Comparison of ENCODE assay signal across 16 cellular contexts in the genomic region with DNA sequence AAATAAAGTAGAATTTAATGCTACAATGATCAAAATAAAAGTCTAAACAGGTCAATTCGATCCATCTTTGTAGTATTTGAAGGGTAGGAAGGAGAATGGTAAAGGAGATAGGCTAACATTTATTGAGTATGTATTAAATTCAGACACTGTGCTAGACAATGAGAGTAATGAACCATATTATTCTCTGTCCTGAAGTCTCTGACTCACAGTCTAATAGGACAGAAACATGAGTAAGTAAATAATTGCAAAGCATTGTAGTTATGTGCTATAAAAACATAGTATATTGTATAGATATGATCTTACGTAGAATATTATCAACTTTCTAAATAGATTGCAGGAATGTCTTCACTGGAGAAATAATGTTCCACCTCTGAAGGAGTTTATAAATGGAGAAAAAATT.
DNase-seq lines count a peak whose midpoint lies in the region; ATAC-seq, FAIRE-seq and TF ChIP-seq lines count a peak whose summit lies in the region.
"Had no signal": no experiment of that assay in that cellular context is flagged by ENCODE, and none has a peak within 500 bp of the region (broad histone marks: within the 10 kb centered on the region; RNA-seq: fewer than 3 reads in every experiment).

No MANE protein-coding gene starts in this region.

- TF ChIP-seq POLR2A in A549 (IDR thresholded peaks at IDR 0.05; ENCODE audit: low read length) (no peak), vagina (IDR thresholded peaks at IDR 0.05) (no peak)

- TF ChIP-seq RAD21 in A549 (conservative IDR thresholded peaks at IDR 0.05 in 1 of 2, IDR thresholded peaks at IDR 0.05 in 1 of 2): no peak

- ATAC-seq in A549 (peak in 1 of 2 experiments; percentile 54; a peak in 1 of 6 replicates), GM19452 (IDR thresholded peaks at IDR 0.05; ENCODE audit: unreplicated experiment) (no peak), GM18870 (IDR thresholded peaks at IDR 0.05; ENCODE audit: unreplicated experiment) (no peak)
- ATAC-seq: GM23338 had no signal

- H3K36me3 ChIP-seq in astrocyte (ENCODE audit: insufficient read depth, low read length) (no peaks in the 10 kb centered on the region), vagina (no peaks in the 10 kb centered on the region)
- H3K36me3 ChIP-seq: BLaER1 treated with 17β-estradiol and CSF1 and Interleukin-3, amounts not matched to agents 10 nM and 100 nM had no signal

- no peaks in the 10 kb centered on the region for H3K36me3 Mint-ChIP-seq in astrocyte (ENCODE audit: low read depth, unreplicated experiment)
- H3K36me3 Mint-ChIP-seq: CD4-positive, CD25-positive, alpha-beta regulatory T cell had no signal

- CTCF ChIA-PET in A549 (lab: Yijun Ruan, JAX): no interaction called here

- peaks cover 2% of the 10 kb centered on the region for H3K4me1 Mint-ChIP-seq in astrocyte (ENCODE audit: low read depth, unreplicated experiment)
- H3K4me1 Mint-ChIP-seq: CD4-positive, CD25-positive, alpha-beta regulatory T cell had no signal

- FAIRE-seq in A549 (lab: Jason Lieb, UNC): peak; percentile 59
- FAIRE-seq in astrocyte (lab: Jason Lieb, UNC): no peak

- H3K27me3 ChIP-seq in astrocyte (ENCODE audit: insufficient read depth, low read length) (no peaks in the 10 kb centered on the region), vagina (no peaks in the 10 kb centered on the region)
- H3K27me3 ChIP-seq: BLaER1 treated with 17β-estradiol and CSF1 and Interleukin-3, amounts not matched to agents 10 nM and 100 nM had no signal

- 34% methylated on average over 2 of the region's 2 CpGs for WGBS in A549 (ENCODE audit: missing lambda C conversion rate)

- no peak overlapping the region for H3K4me3 ChIP-seq in A549
- H3K4me3 ChIP-seq in astrocyte (ENCODE audit: insufficient read depth, low read depth, low read length): no peak overlapping the region
- H3K4me3 ChIP-seq in choroid plexus epithelial cell (ENCODE audit: low read depth, low read length): no peak overlapping the region
- no peak overlapping the region for H3K4me3 ChIP-seq in vagina
- H3K4me3 ChIP-seq: BLaER1 treated with 17β-estradiol and CSF1 and Interleukin-3, amounts not matched to agents 10 nM and 100 nM; GM23338 had no signal

- H3K4me3 Mint-ChIP-seq in astrocyte (ENCODE audit: unreplicated experiment): no peak overlapping the region
- H3K4me3 Mint-ChIP-seq: CD4-positive, CD25-positive, alpha-beta regulatory T cell; GM23338 had no signal

- H3K9me3 ChIP-seq in A549 (peaks cover 7% of the 10 kb centered on the region; the same call in 1 of the 3 replicates), astrocyte (ENCODE audit: insufficient read depth, low read depth, low read length) (no peaks in the 10 kb centered on the region), vagina (no peaks in the 10 kb centered on the region)
- H3K9me3 ChIP-seq: BLaER1 treated with 17β-estradiol and CSF1 and Interleukin-3, amounts not matched to agents 10 nM and 100 nM had no signal

- no peak for TF ChIP-seq EP300 in A549 (IDR thresholded peaks at IDR 0.05)

- H3K9me3 Mint-ChIP-seq in astrocyte (ENCODE audit: unreplicated experiment): no peaks in the 10 kb centered on the region
- H3K9me3 Mint-ChIP-seq: GM23338 had no signal

- POLR2A ChIA-PET in A549 (lab: Yijun Ruan, JAX): no interaction called here

- no peak overlapping the region for H3K9ac ChIP-seq in astrocyte (ENCODE audit: low read length)
- H3K9ac ChIP-seq: BLaER1 treated with 17β-estradiol and CSF1 and Interleukin-3, amounts not matched to agents 10 nM and 100 nM had no signal

- H3K27ac Mint-ChIP-seq in astrocyte (ENCODE audit: unreplicated experiment): no peak overlapping the region
- H3K27ac Mint-ChIP-seq: CD4-positive, CD25-positive, alpha-beta regulatory T cell; GM23338 had no signal

- H3K79me2 ChIP-seq in astrocyte (ENCODE audit: insufficient read depth, low read length): no peaks in the 10 kb centered on the region

- DNase-seq in A549 (ENCODE audit: low read depth in 1 of 2, low spot score in 1 of 2): peak in 1 of 2 experiments; percentile 5
- peak; percentile 1 for DNase-seq in astrocyte (ENCODE audit: low read depth)
- DNase-seq in choroid plexus epithelial cell (ENCODE audit: low read depth): peak; percentile 34
- DNase-seq in kidney tubule cell (ENCODE audit: low spot score): peak; percentile 58
- no peak for DNase-seq in posterior cingulate gyrus
- no peak for DNase-seq in vagina (ENCODE audit: extremely low spot score in 2 of 2)
- DNase-seq: 8988T; ACHN; CD4-positive, CD25-positive, alpha-beta regulatory T cell; DND-41; GDM1; H7 had no signal

- no peak overlapping the region for H2AFZ ChIP-seq in astrocyte (ENCODE audit: low read depth, low read length)
- H2AFZ ChIP-seq: GM23338 had no signal

- H3K27ac ChIP-seq in A549 (no peak overlapping the region; a peak in 1 of 6 replicates), astrocyte (ENCODE audit: low read depth, low read length) (peak overlapping the region; percentile 57), vagina (no peak overlapping the region)
- H3K27ac ChIP-seq: BLaER1 treated with 17β-estradiol and CSF1 and Interleukin-3, amounts not matched to agents 10 nM and 100 nM had no signal

- TF ChIP-seq CTCF in A549 (IDR thresholded peaks at IDR 0.05): no peak
- no peak for TF ChIP-seq CTCF in astrocyte (IDR thresholded peaks at IDR 0.05; ENCODE audit: insufficient read depth, low read depth, low read length)
- no peak for TF ChIP-seq CTCF in choroid plexus epithelial cell (conservative IDR thresholded peaks at IDR 0.05; ENCODE audit: low read depth, low read length)
- TF ChIP-seq CTCF in vagina (IDR thresholded peaks at IDR 0.05): no peak

- H4K20me1 ChIP-seq in astrocyte (ENCODE audit: insufficient read depth, low read length): no peaks in the 10 kb centered on the region
- H4K20me1 ChIP-seq: BLaER1 treated with 17β-estradiol and CSF1 and Interleukin-3, amounts not matched to agents 10 nM and 100 nM had no signal

- peaks cover 18% of the 10 kb centered on the region; the same call in 2 of the 3 replicates for H3K4me1 ChIP-seq in A549
- peaks cover 11% of the 10 kb centered on the region for H3K4me1 ChIP-seq in astrocyte (ENCODE audit: insufficient read depth, low read length)
- no peaks in the 10 kb centered on the region for H3K4me1 ChIP-seq in vagina
- H3K4me1 ChIP-seq: BLaER1 treated with 17β-estradiol and CSF1 and Interleukin-3, amounts not matched to agents 10 nM and 100 nM had no signal

- intact Hi-C loops in posterior cingulate gyrus (cut with DNase I): no loop called here
- intact Hi-C loops in vagina (cut with DNase I): no loop called here

- H3K4me2 ChIP-seq in A549 (no peak overlapping the region; the same call in 2 of the 3 replicates), astrocyte (ENCODE audit: low read length) (peak overlapping the region; percentile 32)
- H3K4me2 ChIP-seq: BLaER1 treated with 17β-estradiol and CSF1 and Interleukin-3, amounts not matched to agents 10 nM and 100 nM; GM23338 had no signal

- H3K27me3 Mint-ChIP-seq in astrocyte (ENCODE audit: low read depth, unreplicated experiment): no peaks in the 10 kb centered on the region
- H3K27me3 Mint-ChIP-seq: CD4-positive, CD25-positive, alpha-beta regulatory T cell had no signal

TF ChIP-seq in A549, 52 proteins besides CTCF, POLR2A, EP300 and RAD21:
- TF ChIP-seq GATA3 (IDR thresholded peaks at IDR 0.05; ENCODE audit: borderline replicate concordance) (0 out of 2 replicates have a peak, but pooled peaks have one; percentile 18), ZFP36 (IDR thresholded peaks at IDR 0.05; ENCODE audit: borderline replicate concordance, partially characterized antibody) (no peak), EHMT2 (IDR thresholded peaks at IDR 0.05; ENCODE audit: low read depth) (no peak)

Comparison
In these comparisons a context has a peak if more than half of its experiments do, and no peak if none do; other contexts are left out.
1. DNase-seq: peak in astrocyte (single experiment), choroid plexus epithelial cell (single experiment) and kidney tubule cell (single experiment); none in posterior cingulate gyrus (0 of 10) and vagina (0 of 2).